Comparison of ENCODE assay signal across 7 cellular contexts in genomic region chr10:109852718-109853037, GRCh38.
A peak's percentile ranks its signal among the peaks of the same experiment; 100 is the strongest.
DNase-seq lines count a peak whose midpoint lies in the region; ATAC-seq and TF ChIP-seq lines count a peak whose summit lies in the region.

No MANE protein-coding gene starts in this region.

- no peak overlapping the region for H3K4me3 ChIP-seq in Karpas-422 (ENCODE audit: low read length)

- ATAC-seq in GM19043 (IDR thresholded peaks at IDR 0.05; ENCODE audit: low read depth, unreplicated experiment) (peak; percentile 20), HG02571 (IDR thresholded peaks at IDR 0.05; ENCODE audit: unreplicated experiment) (peak; percentile 23), HG03135 (IDR thresholded peaks at IDR 0.05; ENCODE audit: unreplicated experiment) (no peak)

- no peak overlapping the region for H3K4me2 ChIP-seq in Karpas-422 (ENCODE audit: low read depth, low read length, poor library complexity, severe bottlenecking)

- H3K4me3 Mint-ChIP-seq in progenitor cell of endocrine pancreas (ENCODE audit: low read depth), result no peak overlapping the region

- H3K9ac ChIP-seq in Karpas-422 (ENCODE audit: low read length), result no peak overlapping the region

- H3K4me1 ChIP-seq in Karpas-422 (ENCODE audit: low read length), result no peaks in the 10 kb centered on the region

- no peaks in the 10 kb centered on the region for H3K4me1 Mint-ChIP-seq in progenitor cell of endocrine pancreas (ENCODE audit: low read depth)

- no peaks in the 10 kb centered on the region for H3K9me3 Mint-ChIP-seq in progenitor cell of endocrine pancreas (ENCODE audit: low read depth)

- no peaks in the 10 kb centered on the region for H3K9me2 ChIP-seq in Karpas-422 (replicated peaks; ENCODE audit: insufficient read depth, low read length)

- no peak for DNase-seq in progenitor cell of endocrine pancreas (ENCODE audit: low spot score, unreplicated experiment)
- DNase-seq in Karpas-422, result no peak
- DNase-seq in DMS 273 treated with DMSO at 0.1 percent for 48 hours (lab: John Stamatoyannopoulos, UW), result no peak

- no peaks in the 10 kb centered on the region for H3K27me3 ChIP-seq in Karpas-422 (ENCODE audit: low read length)

- peak; percentile 39 for TF ChIP-seq CTCF in LNCAP (IDR thresholded peaks at IDR 0.05)
- peak; percentile 27 for TF ChIP-seq CTCF in progenitor cell of endocrine pancreas (IDR thresholded peaks at IDR 0.05; ENCODE audit: unreplicated experiment)

- no peaks in the 10 kb centered on the region for H3K36me3 ChIP-seq in Karpas-422 (ENCODE audit: insufficient read depth, low read length)

- H4K20me1 ChIP-seq in Karpas-422 (ENCODE audit: insufficient read depth, low read depth, low read length), result no peaks in the 10 kb centered on the region

- H3K36me3 Mint-ChIP-seq in progenitor cell of endocrine pancreas (ENCODE audit: insufficient read depth), result no peaks in the 10 kb centered on the region

- H3K27ac ChIP-seq in Karpas-422 (ENCODE audit: low read length), result no peak overlapping the region

- H3K27ac Mint-ChIP-seq in progenitor cell of endocrine pancreas, result no peak overlapping the region

- no peak overlapping the region for H2AFZ ChIP-seq in Karpas-422 (ENCODE audit: low read length)

- H3K9me3 ChIP-seq in Karpas-422 (ENCODE audit: low read length), result no peaks in the 10 kb centered on the region

- H3K79me2 ChIP-seq in Karpas-422 (ENCODE audit: low read length), result no peaks in the 10 kb centered on the region

- peaks cover 15% of the 10 kb centered on the region for H3K27me3 Mint-ChIP-seq in progenitor cell of endocrine pancreas
